In the genomic region with DNA sequence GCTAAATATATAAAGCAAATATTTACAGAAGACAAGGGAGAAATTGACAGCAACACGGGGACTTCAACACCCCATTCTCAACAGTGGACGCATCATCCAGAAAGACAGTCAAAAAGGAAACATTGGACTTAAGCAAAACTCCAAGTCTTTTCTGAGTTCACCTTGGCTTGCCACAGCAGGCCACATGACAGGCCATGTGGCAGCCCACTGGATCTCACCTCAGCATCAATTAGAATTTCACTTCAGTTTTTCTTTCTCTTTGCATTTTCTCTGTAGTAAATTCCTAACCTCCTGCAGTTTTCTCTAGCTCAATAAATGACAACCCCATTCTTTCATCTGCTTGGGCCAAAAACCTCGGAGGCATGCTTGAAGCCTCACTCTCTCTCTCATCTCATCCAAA, we compare ENCODE assay signal across 19 cellular contexts. TPM values are rescaled to one million over a fixed set of nuclear protein-coding genes. Genes with fewer than 3 reads are reported as not detected.
A peak's percentile ranks its signal among the peaks of the same experiment; 100 is the strongest.
DNase-seq lines count a peak whose midpoint lies in the region; ATAC-seq, FAIRE-seq and TF ChIP-seq lines count a peak whose summit lies in the region.
"Had no signal": no experiment of that assay in that cellular context is flagged by ENCODE, and none has a peak within 500 bp of the region (broad histone marks: within the 10 kb centered on the region; RNA-seq: fewer than 3 reads in every experiment).

No MANE protein-coding gene starts in this region.

- H2BK5ac ChIP-seq in mesendoderm (ENCODE audit: low read length): peak overlapping the region; percentile 90
- H2BK5ac ChIP-seq in neuronal stem cell (ENCODE audit: low read length): no peak overlapping the region

- RAD21 ChIA-PET in GM12878 (lab: Charles Lee; ENCODE audit: unreplicated experiment): interaction anchor here (1.4 kb wide), 1 partner anchor 9 kb away, joined by 4 read pairs; no protein-coding TSS in a partner anchor

- in situ Hi-C loops in GM12878 (cut with MboI): no loop called here

- H3K36me3 ChIP-seq in HUES48 (ENCODE audit: control insufficient read depth, insufficient read depth, low read length): no peaks in the 10 kb centered on the region
- H3K36me3 ChIP-seq in GM12878 (ENCODE audit: control insufficient read depth in 2 of 2, insufficient read depth in 2 of 2, low read length in 1 of 2): no peaks in the 10 kb centered on the region
- H3K36me3 ChIP-seq in mesendoderm (ENCODE audit: control insufficient read depth, insufficient read depth, low read length): no peaks in the 10 kb centered on the region
- H3K36me3 ChIP-seq in neuronal stem cell (replicated peaks in 1 of 2; ENCODE audit: control insufficient read depth in 2 of 2, insufficient read depth in 2 of 2, low read length in 2 of 2): no peaks in the 10 kb centered on the region
- H3K36me3 ChIP-seq: BLaER1 treated with 17β-estradiol and CSF1 and Interleukin-3, amounts not matched to agents 10 nM and 100 nM had no signal

- no peak overlapping the region for H3K14ac ChIP-seq in neuronal stem cell (ENCODE audit: low read length)

- SMC1A ChIA-PET in GM12878 (lab: Charles Lee; ENCODE audit: uncharacterized antibody, unreplicated experiment): interaction anchor here (0.9 to 2.6 kb wide), 2 partner anchors 10 to 12 kb away, joined by 3 to 12 read pairs; no protein-coding TSS in a partner anchor

- CTCF ChIA-PET in GM12878 (lab: Yijun Ruan, JAX): interaction anchor here (1.1 to 1.5 kb wide), 2 partner anchors 9 to 73 kb away, joined by 3 read pairs; no protein-coding TSS in a partner anchor

- H3K79me1 ChIP-seq in mesendoderm (ENCODE audit: low read length): no peaks in the 10 kb centered on the region
- no peaks in the 10 kb centered on the region for H3K79me1 ChIP-seq in neuronal stem cell (ENCODE audit: low read depth, low read length)

- H4K8ac ChIP-seq in mesendoderm (ENCODE audit: low read depth, low read length): no peak overlapping the region
- no peak overlapping the region for H4K8ac ChIP-seq in neuronal stem cell (ENCODE audit: low read depth, low read length)

- DNase-seq in ELF-1 (ENCODE audit: low read depth, low spot score) (peak; percentile 22), GM12878 (ENCODE audit: low read depth, low spot score) (no peak), mesendoderm (peak; percentile 50), neuronal stem cell (ENCODE audit: low spot score) (no peak), lower leg skin (ENCODE audit: low spot score in 2 of 2) (no peak)
- DNase-seq: ACHN; CD4-positive, CD25-positive, alpha-beta regulatory T cell; DMS 273 treated with DMSO at 0.1 percent for 48 hours; Kasumi-1; KBM-7 had no signal

- H4K20me1 ChIP-seq in GM12878 (ENCODE audit: control insufficient read depth, insufficient read depth): no peaks in the 10 kb centered on the region
- H4K20me1 ChIP-seq: BLaER1 treated with 17β-estradiol and CSF1 and Interleukin-3, amounts not matched to agents 10 nM and 100 nM had no signal

- no peak overlapping the region for H3K4me3 ChIP-seq in HUES48 (ENCODE audit: low read depth, low read length)
- H3K4me3 ChIP-seq in GM12878: no peak overlapping the region
- no peak overlapping the region for H3K4me3 ChIP-seq in mesendoderm (ENCODE audit: low read length)
- H3K4me3 ChIP-seq in neuronal stem cell (ENCODE audit: low read length in 2 of 2): no peak overlapping the region
- H3K4me3 ChIP-seq in lower leg skin (ENCODE audit: low read depth, poor library complexity, severe bottlenecking): no peak overlapping the region
- H3K4me3 ChIP-seq: BLaER1 treated with 17β-estradiol and CSF1 and Interleukin-3, amounts not matched to agents 10 nM and 100 nM had no signal

- WGBS in GM12878 (ENCODE audit: insufficient coverage, insufficient replicate concordance, low lambda C conversion rate, missing lambda C conversion rate): 65% methylated on average over 3 of the region's 3 CpGs
- WGBS in mesendoderm (ENCODE audit: extremely low coverage, insufficient coverage, low lambda C conversion rate): no CpG with 5 or more reads among the region's 3 CpGs
- WGBS in neuronal stem cell (ENCODE audit: extremely low coverage in 2 of 2, insufficient read length in 2 of 2, insufficient replicate concordance in 1 of 2), 2 donors: no CpG with 5 or more reads among the region's 3 CpGs
- WGBS in lower leg skin, 2 donors: 72 to 74% methylated on average over 3 of the region's 3 CpGs

- H3K56ac ChIP-seq in mesendoderm (ENCODE audit: low read length): no peak overlapping the region

- intact Hi-C loops in GM12878 (cut with micrococcal nuclease; ENCODE audit: unreplicated experiment): no loop called here
- intact Hi-C loops in lower leg skin (cut with DNase I; ENCODE audit: low total_unique reads): no loop called here

- H2AK5ac ChIP-seq in mesendoderm (ENCODE audit: low read length) (no peak overlapping the region), neuronal stem cell (ENCODE audit: low read depth, low read length) (no peak overlapping the region)

- H2BK12ac ChIP-seq in neuronal stem cell (ENCODE audit: low read length): no peak overlapping the region

- no peak for TF ChIP-seq RAD21 in GM12878 (IDR thresholded peaks at IDR 0.05; ENCODE audit: insufficient read depth, low read depth, low read length)

- no peak overlapping the region for H4K91ac ChIP-seq in neuronal stem cell (ENCODE audit: low read depth, low read length, poor library complexity)

- POLR2A ChIA-PET in GM12878 (lab: Charles Lee): interaction anchor here (0.6 kb wide), 1 partner anchor 407 kb away, joined by 4 read pairs; no protein-coding TSS in a partner anchor

- no peak for FAIRE-seq in GM12878 (lab: Jason Lieb, UNC)
- FAIRE-seq: GM12892, H54 had no signal

- H2BK120ac ChIP-seq in mesendoderm (ENCODE audit: low read depth, low read length): no peak overlapping the region
- no peak overlapping the region for H2BK120ac ChIP-seq in neuronal stem cell (ENCODE audit: low read depth, low read length)

- H3K9ac ChIP-seq in HUES48 (ENCODE audit: low read depth, low read length): no peak overlapping the region
- no peak overlapping the region for H3K9ac ChIP-seq in GM12878 (ENCODE audit: control insufficient read depth, insufficient read depth, low read length)
- no peak overlapping the region for H3K9ac ChIP-seq in mesendoderm (ENCODE audit: low read length)
- H3K9ac ChIP-seq in neuronal stem cell (ENCODE audit: low read depth, low read length, poor library complexity): no peak overlapping the region
- H3K9ac ChIP-seq: BLaER1 treated with 17β-estradiol and CSF1 and Interleukin-3, amounts not matched to agents 10 nM and 100 nM had no signal

- H4K5ac ChIP-seq in mesendoderm (ENCODE audit: low read length): no peak overlapping the region

- no peaks in the 10 kb centered on the region for H3K27me3 ChIP-seq in HUES48 (ENCODE audit: control insufficient read depth, insufficient read depth, low read length)
- no peaks in the 10 kb centered on the region for H3K27me3 ChIP-seq in GM12878 (replicated peaks in 1 of 2; ENCODE audit: control insufficient read depth in 2 of 2, insufficient read depth in 2 of 2, low read length in 1 of 2)
- no peaks in the 10 kb centered on the region for H3K27me3 ChIP-seq in mesendoderm (ENCODE audit: insufficient read depth, low read length, poor library complexity)
- peaks cover 0 to 19% (median 0%) of the 10 kb centered on the region in 3 experiments for H3K27me3 ChIP-seq in neuronal stem cell (ENCODE audit: control insufficient read depth in 3 of 3, insufficient read depth in 3 of 3, low read depth in 1 of 3, low read length in 3 of 3)

- peak overlapping the region; percentile 12; the same call in 1 of the 2 replicates for H2AFZ ChIP-seq in GM12878 (ENCODE audit: control insufficient read depth, low read depth, low read length)
- H2AFZ ChIP-seq in neuronal stem cell (ENCODE audit: low read length): no peak overlapping the region

- H3K4ac ChIP-seq in mesendoderm (ENCODE audit: low read depth, low read length): no peak overlapping the region
- H3K4ac ChIP-seq in neuronal stem cell (ENCODE audit: low read length): no peak overlapping the region

- peaks cover 24% of the 10 kb centered on the region for H3K4me1 ChIP-seq in HUES48 (ENCODE audit: control insufficient read depth, insufficient read depth, low read length)
- H3K4me1 ChIP-seq in GM12878 (ENCODE audit: control insufficient read depth, insufficient read depth, low read length): peaks cover 3% of the 10 kb centered on the region
- no peaks in the 10 kb centered on the region for H3K4me1 ChIP-seq in mesendoderm (ENCODE audit: control insufficient read depth, low read depth, low read length)
- H3K4me1 ChIP-seq in neuronal stem cell (ENCODE audit: control insufficient read depth in 2 of 2, insufficient read depth in 1 of 2, low read depth in 1 of 2, low read length in 2 of 2): peaks cover 0 to 3% of the 10 kb centered on the region in 2 donors

- H3K9me3 ChIP-seq in HUES48 (ENCODE audit: control insufficient read depth, insufficient read depth, low read length) (peaks cover 46% of the 10 kb centered on the region), GM12878 (replicated peaks; ENCODE audit: control insufficient read depth, insufficient read depth, low read length) (no peaks in the 10 kb centered on the region), neuronal stem cell (replicated peaks in 1 of 2; ENCODE audit: control insufficient read depth in 2 of 2, insufficient read depth in 1 of 2, low read depth in 1 of 2, low read length in 2 of 2) (no peaks in the 10 kb centered on the region)

- H3K27ac ChIP-seq in HUES48 (ENCODE audit: low read depth, low read length) (peak overlapping the region; percentile 82), GM12878 (ENCODE audit: control insufficient read depth, insufficient read depth) (no peak overlapping the region), mesendoderm (ENCODE audit: low read depth, low read length) (peak overlapping the region; percentile 66), neuronal stem cell (replicated peaks; ENCODE audit: low read length) (no peak overlapping the region)
- H3K27ac ChIP-seq: BLaER1 treated with 17β-estradiol and CSF1 and Interleukin-3, amounts not matched to agents 10 nM and 100 nM had no signal

- TF ChIP-seq POLR2A in GM12878 (IDR thresholded peaks at IDR 0.05; ENCODE audit: low read depth, low read length) (no peak), lower leg skin (IDR thresholded peaks at IDR 0.05) (no peak)

- ATAC-seq in GM12878 (no peak), HG02981 (IDR thresholded peaks at IDR 0.05; ENCODE audit: unreplicated experiment) (no peak)

- TF ChIP-seq CTCF in GM12878 (IDR thresholded peaks at IDR 0.05 in 2 of 3, conservative IDR thresholded peaks at IDR 0.05 in 1 of 3; ENCODE audit: control insufficient read depth in 2 of 3, extremely low read depth in 1 of 3, insufficient read depth in 1 of 3, low read depth in 3 of 3, low read length in 3 of 3): no peak
- no peak for TF ChIP-seq CTCF in lower leg skin (IDR thresholded peaks at IDR 0.05)

- H3K4me2 ChIP-seq in GM12878 (ENCODE audit: control insufficient read depth, insufficient read depth): no peak overlapping the region
- no peak overlapping the region for H3K4me2 ChIP-seq in mesendoderm (ENCODE audit: low read length)
- no peak overlapping the region for H3K4me2 ChIP-seq in neuronal stem cell (ENCODE audit: insufficient read depth, low read length, poor library complexity, severe bottlenecking)
- H3K4me2 ChIP-seq: BLaER1 treated with 17β-estradiol and CSF1 and Interleukin-3, amounts not matched to agents 10 nM and 100 nM had no signal

- H3K23ac ChIP-seq in mesendoderm (ENCODE audit: low read length) (no peak overlapping the region), neuronal stem cell (ENCODE audit: low read depth, low read length, poor library complexity) (no peak overlapping the region)

- H3K79me2 ChIP-seq in GM12878 (ENCODE audit: control insufficient read depth, insufficient read depth, low read length) (no peaks in the 10 kb centered on the region), mesendoderm (ENCODE audit: control insufficient read depth, insufficient read depth, low read length) (no peaks in the 10 kb centered on the region)

- no peak for TF ChIP-seq EP300 in GM12878 (IDR thresholded peaks at IDR 0.05; ENCODE audit: borderline replicate concordance in 1 of 2, control insufficient read depth in 1 of 2, low read depth in 2 of 2, low read length in 2 of 2)

- H3K18ac ChIP-seq in mesendoderm (ENCODE audit: low read length): no peak overlapping the region
- H3K18ac ChIP-seq in neuronal stem cell (ENCODE audit: low read length): no peak overlapping the region

- H2BK15ac ChIP-seq in mesendoderm (replicated peaks; ENCODE audit: low read depth) (no peak overlapping the region), neuronal stem cell (ENCODE audit: low read length) (no peak overlapping the region)

- no TSS peak for BruUV-seq in GM12878 (replicated peaks; lab: Mats Ljungman, UMichigan)

RNA-seq across cellular contexts. Expression of a gene that starts 12.4 kb away (rescaled TPM):
- total RNA-seq in GM12878 (2013; cell fraction: nucleolus; rRNA removed): not detected in 2 replicates
- total RNA-seq in GM12878 (2014; rRNA removed) (not detected in 2 replicates), GM12878 (2014; rRNA removed; fragmentation: Illumina TruSeq; extraction: Trizol) (not detected in 2 replicates), GM12878 (2021) (not detected in 2 replicates), lower leg skin (not detected)
- not detected for polyA plus RNA-seq in GM12878 (2011; ENCODE audit: low read depth)
- polyA plus RNA-seq in GM12878 (2011; rRNA removed) (not detected in 2 replicates), GM12878 (2014; fragmentation: Illumina TruSeq; extraction: Trizol) (not detected in 2 replicates), GM12878 (2014; fragmentation: Nextera tagmentation; extraction: Ambion mirVana) (not detected), GM12878 (2014; rRNA removed) (not detected in 2 replicates), GM12878 (2016; fragmentation: Nextera tagmentation; extraction: Ambion mirVana) (not detected)
- not detected in 2 replicates for polyA plus RNA-seq in GM12878 (2011; cell fraction: cytosol; rRNA removed)
- not detected in 2 replicates for polyA plus RNA-seq in GM12878 (2011; cell fraction: nucleus; rRNA removed)
- not detected in 2 replicates for polyA plus RNA-seq in GM12878 (2012)
- polyA minus RNA-seq in GM12878 (2011; rRNA and poly(A)+ RNA removed): not detected in 2 replicates
- not detected in 2 replicates for polyA minus RNA-seq in GM12878 (2011; cell fraction: cytosol; rRNA and poly(A)+ RNA removed)
- not detected in 2 replicates for polyA minus RNA-seq in GM12878 (2011; cell fraction: nucleus; rRNA and poly(A)+ RNA removed)
- polyA plus RNA-seq in mesendoderm (2013, experiment 1 of 2): not detected
- not detected for polyA plus RNA-seq in mesendoderm (2013, experiment 2 of 2)
- not detected for polyA plus RNA-seq in neuronal stem cell (2013, experiment 1 of 2)
- not detected for polyA plus RNA-seq in neuronal stem cell (2013, experiment 2 of 2)
- total RNA-seq: A172; CD4-positive, CD25-positive, alpha-beta regulatory T cell; Daoy; G401; HT1080 had no signal
- polyA plus RNA-seq: CD4-positive, CD25-positive, alpha-beta regulatory T cell had no signal

RNA-seq across cellular contexts. Expression of a gene that starts 16.7 kb away (rescaled TPM):
- total RNA-seq in GM12878 (2013; cell fraction: nucleolus; rRNA removed): 12.0 and 14.9 TPM in 2 replicates
- total RNA-seq in GM12878 (2014; rRNA removed) (16.9 TPM in 2 replicates), GM12878 (2014; rRNA removed; fragmentation: Illumina TruSeq; extraction: Trizol) (13.6 and 14.2 TPM in 2 replicates), GM12878 (2021) (15.7 and 19.6 TPM in 2 replicates), lower leg skin (10 to 100 TPM in 2 of 4 donors, 1 to 10 TPM in 2; 8.7 to 14.5 (median 10.5) TPM)
- polyA plus RNA-seq in GM12878 (2011; ENCODE audit: low read depth): 10.1 TPM
- polyA plus RNA-seq in GM12878 (2011; rRNA removed) (1.9 and 2.2 TPM in 2 replicates), GM12878 (2014; fragmentation: Illumina TruSeq; extraction: Trizol) (19.8 and 20.1 TPM in 2 replicates), GM12878 (2014; fragmentation: Nextera tagmentation; extraction: Ambion mirVana) (10 to 100 TPM; 11.9 to 17.9 TPM), GM12878 (2014; rRNA removed) (16.2 and 18.2 TPM in 2 replicates), GM12878 (2016; fragmentation: Nextera tagmentation; extraction: Ambion mirVana) (10 to 100 TPM; 11.1 to 13.9 TPM)
- polyA plus RNA-seq in GM12878 (2011; cell fraction: cytosol; rRNA removed): 2.1 and 2.3 TPM in 2 replicates
- 3.0 and 4.6 TPM in 2 replicates for polyA plus RNA-seq in GM12878 (2011; cell fraction: nucleus; rRNA removed)
- 13.0 and 13.3 TPM in 2 replicates for polyA plus RNA-seq in GM12878 (2012)
- 1.9 and 2.0 TPM in 2 replicates for polyA minus RNA-seq in GM12878 (2011; rRNA and poly(A)+ RNA removed)
- 4.9 TPM in 1 of 2 replicates, not detected in the other for polyA minus RNA-seq in GM12878 (2011; cell fraction: cytosol; rRNA and poly(A)+ RNA removed)
- polyA minus RNA-seq in GM12878 (2011; cell fraction: nucleus; rRNA and poly(A)+ RNA removed): 0.48 and 1.2 TPM in 2 replicates
- 15.1 TPM for polyA plus RNA-seq in mesendoderm (2013, experiment 1 of 2)
- 15.6 TPM for polyA plus RNA-seq in mesendoderm (2013, experiment 2 of 2)
- polyA plus RNA-seq in neuronal stem cell (2013, experiment 1 of 2): 0.39 TPM
- polyA plus RNA-seq in neuronal stem cell (2013, experiment 2 of 2): 0.37 TPM

RNA-seq across cellular contexts. Expression of a gene that starts 59.4 kb away (rescaled TPM):
- total RNA-seq in GM12878 (2013; cell fraction: nucleolus; rRNA removed): 116 and 131 TPM in 2 replicates
- total RNA-seq in GM12878 (2014; rRNA removed) (70.1 and 78.1 TPM in 2 replicates), GM12878 (2014; rRNA removed; fragmentation: Illumina TruSeq; extraction: Trizol) (112 and 121 TPM in 2 replicates), GM12878 (2021) (111 TPM in 2 replicates), lower leg skin (10 to 100 TPM; 25.8 to 33.9 (median 29.3) TPM)
- 61.9 TPM for polyA plus RNA-seq in GM12878 (2011; ENCODE audit: low read depth)
- polyA plus RNA-seq in GM12878 (2011; rRNA removed) (102 and 112 TPM in 2 replicates), GM12878 (2014; fragmentation: Illumina TruSeq; extraction: Trizol) (142 and 145 TPM in 2 replicates), GM12878 (2014; fragmentation: Nextera tagmentation; extraction: Ambion mirVana) (100 to 1,000 TPM; 106 to 159 TPM), GM12878 (2014; rRNA removed) (89.5 and 93.2 TPM in 2 replicates), GM12878 (2016; fragmentation: Nextera tagmentation; extraction: Ambion mirVana) (100 to 1,000 TPM; 135 to 136 TPM)
- polyA plus RNA-seq in GM12878 (2011; cell fraction: cytosol; rRNA removed): 59.9 and 65.0 TPM in 2 replicates
- 122 and 138 TPM in 2 replicates for polyA plus RNA-seq in GM12878 (2011; cell fraction: nucleus; rRNA removed)
- polyA plus RNA-seq in GM12878 (2012): 64.3 and 69.0 TPM in 2 replicates
- 72.8 and 92.0 TPM in 2 replicates for polyA minus RNA-seq in GM12878 (2011; rRNA and poly(A)+ RNA removed)
- polyA minus RNA-seq in GM12878 (2011; cell fraction: cytosol; rRNA and poly(A)+ RNA removed): 16.8 and 40.1 TPM in 2 replicates
- polyA minus RNA-seq in GM12878 (2011; cell fraction: nucleus; rRNA and poly(A)+ RNA removed): 51.6 and 71.2 TPM in 2 replicates
- 191 TPM for polyA plus RNA-seq in mesendoderm (2013, experiment 1 of 2)
- 182 TPM for polyA plus RNA-seq in mesendoderm (2013, experiment 2 of 2)
- 71.0 TPM for polyA plus RNA-seq in neuronal stem cell (2013, experiment 1 of 2)
- 71.8 TPM for polyA plus RNA-seq in neuronal stem cell (2013, experiment 2 of 2)

Comparison
In these comparisons a context has a peak if more than half of its experiments do, and no peak if none do; other contexts are left out.
1. DNase-seq: peak in ELF-1 (single experiment) and mesendoderm (single experiment); none in GM12878 (single experiment), neuronal stem cell (single experiment) and lower leg skin (0 of 2).
2. H3K27ac ChIP-seq: peak in HUES48 (single experiment) and mesendoderm (single experiment); none in GM12878 (single experiment) and neuronal stem cell (single experiment).